In the genomic region with DNA sequence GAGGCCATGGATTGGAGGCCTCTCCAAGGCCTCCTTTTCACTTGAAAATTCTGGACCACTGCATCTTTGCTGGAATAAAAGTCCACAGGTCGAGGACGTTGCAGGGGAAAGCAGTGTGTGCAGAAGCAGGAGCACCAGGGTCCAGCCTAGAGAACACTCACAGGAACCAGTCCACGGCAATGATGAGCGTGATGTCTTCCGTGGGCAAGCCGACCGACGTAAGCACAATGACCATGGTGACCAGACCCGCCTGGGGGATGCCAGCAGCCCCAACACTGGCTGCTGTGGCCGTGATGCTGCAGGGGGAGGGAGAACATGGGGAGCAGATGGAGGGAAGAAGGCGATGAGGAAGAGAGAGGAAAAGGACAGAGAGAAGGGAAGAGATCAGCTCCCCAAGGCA, we compare ENCODE assay signal across 1 cellular context.
TF ChIP-seq lines count a peak whose summit lies in the region.

No MANE protein-coding gene starts in this region.

TF ChIP-seq in H1, 55 proteins besides CTCF, POLR2A, EP300 and RAD21:
- TF ChIP-seq YY1 (IDR thresholded peaks at IDR 0.05; ENCODE audit: low read depth, low read length) (no peak), TBP (IDR thresholded peaks at IDR 0.05; ENCODE audit: low read depth, low read length) (no peak), RNF2 (IDR thresholded peaks at IDR 0.05; ENCODE audit: borderline replicate concordance, low read depth, low read length, missing control alignments, poor library complexity, severe bottlenecking) (no peak), SP4 (IDR thresholded peaks at IDR 0.05; ENCODE audit: low read length) (no peak), KDM5A (IDR thresholded peaks at IDR 0.05; ENCODE audit: low read length) (no peak), BCL11A (IDR thresholded peaks at IDR 0.05; ENCODE audit: low read depth in 2 of 2, low read length in 2 of 2) (no peak), MAFK (IDR thresholded peaks at IDR 0.05; ENCODE audit: low read depth, low read length) (no peak), GABPA (IDR thresholded peaks at IDR 0.05; ENCODE audit: borderline replicate concordance, insufficient read depth, low read length) (no peak), NANOG (IDR thresholded peaks at IDR 0.05; ENCODE audit: insufficient read depth, low read depth, low read length, poor library complexity, severe bottlenecking) (no peak), TEAD4 (IDR thresholded peaks at IDR 0.05; ENCODE audit: low read depth, low read length) (no peak), PHF8 (conservative IDR thresholded peaks at IDR 0.05; ENCODE audit: low read depth, low read length) (no peak), RBBP5 (IDR thresholded peaks at IDR 0.05; ENCODE audit: borderline replicate concordance, low read depth, low read length) (no peak), HDAC2 (IDR thresholded peaks at IDR 0.05; ENCODE audit: borderline replicate concordance in 1 of 2, low read depth in 2 of 2, low read length in 2 of 2) (no peak), SUZ12 (IDR thresholded peaks at IDR 0.05; ENCODE audit: low read length) (no peak)
